11 cellular contexts compared by ENCODE assay signal in the genomic region with DNA sequence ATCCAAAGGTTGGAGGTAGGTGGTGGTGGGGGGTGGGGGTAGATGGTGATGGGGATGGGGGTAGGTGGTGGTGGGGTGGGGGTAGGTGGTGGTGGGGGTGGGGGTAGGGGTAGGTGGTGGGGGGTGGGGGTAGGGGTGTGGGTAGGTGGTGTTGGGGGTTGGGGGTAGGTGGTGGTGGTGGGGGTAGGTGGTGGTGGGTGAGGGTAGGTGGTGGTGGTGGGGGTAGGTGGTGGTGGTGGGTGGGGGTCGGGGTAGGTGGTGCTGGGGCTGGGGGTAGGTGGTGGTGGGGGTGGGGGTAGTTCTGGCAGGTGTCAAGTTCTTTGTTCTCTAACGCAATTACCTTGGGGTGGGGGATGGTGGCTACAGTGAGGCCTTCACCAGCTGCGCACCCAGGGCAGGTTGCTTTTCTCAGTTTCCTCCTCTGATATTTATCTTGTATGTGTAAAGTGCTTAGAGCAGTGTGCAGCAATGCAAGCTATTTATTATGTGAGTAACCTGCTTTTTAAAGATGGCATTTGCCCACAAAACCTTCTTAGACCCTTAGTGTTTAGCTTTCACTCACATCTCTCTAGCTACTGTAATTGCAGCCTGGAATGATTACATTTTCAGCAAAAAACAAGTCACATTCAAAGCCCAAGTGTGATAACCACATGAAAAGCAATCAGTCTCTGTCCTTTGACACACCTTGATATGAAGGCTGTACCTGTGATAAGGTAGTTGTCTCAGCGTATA. TPM values are rescaled to one million over a fixed set of nuclear protein-coding genes. Genes with fewer than 3 reads are reported as not detected.
DNase-seq lines count a peak whose midpoint lies in the region; ATAC-seq and TF ChIP-seq lines count a peak whose summit lies in the region.
"Had no signal": no experiment of that assay in that cellular context is flagged by ENCODE, and none has a peak within 500 bp of the region (broad histone marks: within the 10 kb centered on the region; RNA-seq: fewer than 3 reads in every experiment).

No MANE protein-coding gene starts in this region.

- no peaks in the 10 kb centered on the region for H3K9me3 ChIP-seq in SK-N-SH
- no peaks in the 10 kb centered on the region for H3K9me3 ChIP-seq in naive thymus-derived CD4-positive, alpha-beta T cell (ENCODE audit: control insufficient read depth in 2 of 3, low read length in 3 of 3)
- H3K9me3 ChIP-seq: left ventricle myocardium inferior had no signal

- CTCF ChIA-PET in SK-N-SH (lab: Yijun Ruan, JAX): interaction anchor here (1.3 kb wide), 1 partner anchor 184 kb away, joined by 3 read pairs; no protein-coding TSS in a partner anchor
- CTCF ChIA-PET in activated CD4-positive, alpha-beta memory T cell treated with anti-CD3 and anti-CD28 coated beads, Interleukin-2, amount 10 ng/mL, durations not matched to agents 7 days and 5 days (lab: Charles Lee): interaction anchor here (0.7 kb wide), 1 partner anchor 185 kb away, joined by 3 read pairs; no protein-coding TSS in a partner anchor
- CTCF ChIA-PET in naive thymus-derived CD4-positive, alpha-beta T cell (lab: Charles Lee): interaction anchor here (0.6 to 1.7 kb wide), 4 partner anchors 13 to 58 kb away, joined by 3 to 6 read pairs (median 4); no protein-coding TSS in a partner anchor
- CTCF ChIA-PET in WTC11 (lab: Charles Lee): interaction anchor here (0.6 to 1.7 kb wide), 10 partner anchors 8 to 1158 kb away, joined by 3 to 7 read pairs (median 3); a partner anchor contains a TSS

- H3K4me1 ChIP-seq in SK-N-SH (ENCODE audit: control insufficient read depth in 1 of 2, insufficient read depth in 2 of 2, low read depth in 1 of 2, low read length in 1 of 2) (peaks cover 0 to 34% of the 10 kb centered on the region in 2 experiments; a peak in 2 of 4 replicates), KMS-11 (ENCODE audit: low read depth, poor library complexity, severe bottlenecking) (peaks cover 12% of the 10 kb centered on the region)
- H3K4me1 ChIP-seq in naive thymus-derived CD4-positive, alpha-beta T cell (ENCODE audit: control insufficient read depth in 2 of 2, insufficient read depth in 2 of 2, low read length in 2 of 2): peaks cover 61 to 71% of the 10 kb centered on the region in 2 donors
- H3K4me1 ChIP-seq: left ventricle myocardium inferior had no signal

- H3K9me3 Mint-ChIP-seq in activated CD4-positive, alpha-beta memory T cell treated with anti-CD3 and anti-CD28 coated beads, Interleukin-2, amount 10 ng/mL, durations not matched to agents 7 days and 5 days: no peaks in the 10 kb centered on the region
- H3K9me3 Mint-ChIP-seq in naive thymus-derived CD4-positive, alpha-beta T cell: peaks cover 0 to 4% (median 0%) of the 10 kb centered on the region in 11 donors
- H3K9me3 Mint-ChIP-seq in WTC11: peaks cover 7% of the 10 kb centered on the region
- H3K9me3 Mint-ChIP-seq: H9 had no signal

- peaks cover 32% of the 10 kb centered on the region for H3K4me1 Mint-ChIP-seq in activated CD4-positive, alpha-beta memory T cell treated with anti-CD3 and anti-CD28 coated beads, Interleukin-2, amount 10 ng/mL, durations not matched to agents 7 days and 5 days
- H3K4me1 Mint-ChIP-seq in naive thymus-derived CD4-positive, alpha-beta T cell: peaks cover 26 to 97% (median 87%) of the 10 kb centered on the region in 7 donors
- H3K4me1 Mint-ChIP-seq in WTC11: peaks cover 47% of the 10 kb centered on the region

- intact Hi-C loops in naive thymus-derived CD4-positive, alpha-beta T cell (cut with micrococcal nuclease): loop anchor here in 1 of 2 donors (1.0 kb wide), 1 partner anchor 8 kb away; no protein-coding TSS in a partner anchor

- H3K36me3 Mint-ChIP-seq in activated CD4-positive, alpha-beta memory T cell treated with anti-CD3 and anti-CD28 coated beads, Interleukin-2, amount 10 ng/mL, durations not matched to agents 7 days and 5 days (ENCODE audit: low read depth): no peaks in the 10 kb centered on the region
- H3K36me3 Mint-ChIP-seq in naive thymus-derived CD4-positive, alpha-beta T cell: peaks cover 0 to 5% (median 0%) of the 10 kb centered on the region in 5 donors
- H3K36me3 Mint-ChIP-seq in WTC11: 0 out of 2 replicates have a peak, but pooled peaks cover 2% of the 10 kb centered on the region

- H2AFZ ChIP-seq in SK-N-SH (ENCODE audit: low read depth) (no peak overlapping the region), KMS-11 (ENCODE audit: low read depth) (no peak overlapping the region)

- TF ChIP-seq RAD21 in SK-N-SH (IDR thresholded peaks at IDR 0.05; ENCODE audit: low read length): no peak

- TF ChIP-seq CTCF in SK-N-SH (IDR thresholded peaks at IDR 0.05): no peak
- TF ChIP-seq CTCF in KMS-11 (conservative IDR thresholded peaks at IDR 0.05; ENCODE audit: low read depth, low read length): no peak
- no peak for TF ChIP-seq CTCF in WTC11 (IDR thresholded peaks at IDR 0.05)

- H3K27ac ChIP-seq in SK-N-SH (ENCODE audit: low read depth in 2 of 2, low read length in 1 of 2) (peak overlapping the region in 1 of 2 experiments; percentile 24; a peak in 2 of 4 replicates), KMS-11 (peak overlapping the region; percentile 51; the same call in 1 of the 2 replicates)
- H3K27ac ChIP-seq in naive thymus-derived CD4-positive, alpha-beta T cell (ENCODE audit: low read depth, low read length): peak overlapping the region; percentile 16
- H3K27ac ChIP-seq: left ventricle myocardium inferior had no signal

- H3K4me2 ChIP-seq in SK-N-SH: no peak overlapping the region
- H3K4me2 ChIP-seq in KMS-11: peak overlapping the region; percentile 40

- WGBS in SK-N-SH (ENCODE audit: low lambda C conversion rate): 76% methylated on average over 4 of the region's 4 CpGs

- H3K4me3 ChIP-seq in SK-N-SH (ENCODE audit: low read depth in 2 of 2, low read length in 1 of 2): no peak overlapping the region
- no peak overlapping the region for H3K4me3 ChIP-seq in KMS-11 (IDR thresholded peaks at IDR 0.05; ENCODE audit: insufficient read depth, low read depth, low read length)
- no peak overlapping the region for H3K4me3 ChIP-seq in naive thymus-derived CD4-positive, alpha-beta T cell (ENCODE audit: low read length)
- H3K4me3 ChIP-seq: left ventricle myocardium inferior had no signal

- H3K9ac ChIP-seq in SK-N-SH (no peak overlapping the region), KMS-11 (no peak overlapping the region)

- no peaks in the 10 kb centered on the region for H3F3A ChIP-seq in SK-N-SH (replicated peaks; ENCODE audit: insufficient read depth)

- H3K36me3 ChIP-seq in SK-N-SH (replicated peaks in 1 of 2; ENCODE audit: control insufficient read depth in 1 of 2, insufficient read depth in 2 of 2, low read length in 1 of 2) (no peaks in the 10 kb centered on the region), KMS-11 (ENCODE audit: insufficient read depth) (no peaks in the 10 kb centered on the region)
- H3K36me3 ChIP-seq in naive thymus-derived CD4-positive, alpha-beta T cell (ENCODE audit: control insufficient read depth in 2 of 3, insufficient read depth in 3 of 3, low read length in 3 of 3): no peaks in the 10 kb centered on the region
- H3K36me3 ChIP-seq: left ventricle myocardium inferior had no signal

- DNase-seq in SK-N-SH (peak; percentile 39), WTC11 (ENCODE audit: low spot score) (no peak), NCI-H2107 (lab: John Stamatoyannopoulos, UW) (no peak)
- peak; percentile 47 for DNase-seq in activated CD4-positive, alpha-beta memory T cell treated with anti-CD3 and anti-CD28 coated beads, Interleukin-2, amount 10 ng/mL, durations not matched to agents 7 days and 5 days
- DNase-seq in naive thymus-derived CD4-positive, alpha-beta T cell: peak in 6 of 9 donors; percentile 39 to 55 (median 48)
- DNase-seq: H9, left ventricle myocardium inferior, NCI-H1105 treated with DMSO at 0.1 percent for 48 hours had no signal

- no peaks in the 10 kb centered on the region for H3K9me2 ChIP-seq in SK-N-SH

- no peak overlapping the region for H3K4me3 Mint-ChIP-seq in activated CD4-positive, alpha-beta memory T cell treated with anti-CD3 and anti-CD28 coated beads, Interleukin-2, amount 10 ng/mL, durations not matched to agents 7 days and 5 days
- H3K4me3 Mint-ChIP-seq in naive thymus-derived CD4-positive, alpha-beta T cell: peak overlapping the region in 9 of 10 donors; percentile 13 to 70 (median 50)
- no peak overlapping the region for H3K4me3 Mint-ChIP-seq in WTC11
- H3K4me3 Mint-ChIP-seq: H9 had no signal

- no peaks in the 10 kb centered on the region for H3K27me3 Mint-ChIP-seq in activated CD4-positive, alpha-beta memory T cell treated with anti-CD3 and anti-CD28 coated beads, Interleukin-2, amount 10 ng/mL, durations not matched to agents 7 days and 5 days
- H3K27me3 Mint-ChIP-seq in naive thymus-derived CD4-positive, alpha-beta T cell: no peaks in the 10 kb centered on the region
- H3K27me3 Mint-ChIP-seq in WTC11 (ENCODE audit: low read depth): peaks cover 33% of the 10 kb centered on the region

- no peak for ATAC-seq in SK-N-SH treated with all-trans-retinoic acid at 6 μM for 48 hours
- peak; percentile 50 for ATAC-seq in naive thymus-derived CD4-positive, alpha-beta T cell
- no peak for ATAC-seq in GM18520 (IDR thresholded peaks at IDR 0.05; ENCODE audit: unreplicated experiment)
- ATAC-seq in WTC11: no peak

- H3K27me3 ChIP-seq in SK-N-SH (ENCODE audit: insufficient read depth) (no peaks in the 10 kb centered on the region), KMS-11 (ENCODE audit: insufficient read depth, low read depth) (no peaks in the 10 kb centered on the region)
- no peaks in the 10 kb centered on the region for H3K27me3 ChIP-seq in naive thymus-derived CD4-positive, alpha-beta T cell (ENCODE audit: control insufficient read depth in 2 of 2, insufficient read depth in 2 of 2, low read length in 2 of 2)

- TF ChIP-seq EP300 in SK-N-SH (IDR thresholded peaks at IDR 0.05; ENCODE audit: borderline replicate concordance in 1 of 2, low read depth in 1 of 2, low read length in 1 of 2): no peak

- POLR2A ChIA-PET in SK-N-SH (lab: Yijun Ruan, JAX) (interaction anchor here (0.5 to 1.1 kb wide), 3 partner anchors 9 to 31 kb away, joined by 3 to 4 read pairs (median 4); no protein-coding TSS in a partner anchor), WTC11 (lab: Charles Lee) (no interaction called here)
- POLR2A ChIA-PET in activated CD4-positive, alpha-beta memory T cell treated with anti-CD3 and anti-CD28 coated beads, Interleukin-2, amount 10 ng/mL, durations not matched to agents 7 days and 5 days (lab: Charles Lee): interaction anchor here (1.0 to 10.5 kb wide), 4 partner anchors 8 to 190 kb away, joined by 3 to 225 read pairs (median 6); a partner anchor contains a TSS
- POLR2A ChIA-PET in naive thymus-derived CD4-positive, alpha-beta T cell (lab: Charles Lee): interaction anchor here (0.7 to 16.9 kb wide), 5 partner anchors 6 to 77 kb away, joined by 3 to 376 read pairs (median 4); a partner anchor contains a TSS

- H3K27ac Mint-ChIP-seq in activated CD4-positive, alpha-beta memory T cell treated with anti-CD3 and anti-CD28 coated beads, Interleukin-2, amount 10 ng/mL, durations not matched to agents 7 days and 5 days: peak overlapping the region; percentile 30
- peak overlapping the region; percentile 53 to 97 (median 82) for H3K27ac Mint-ChIP-seq in naive thymus-derived CD4-positive, alpha-beta T cell
- no peak overlapping the region for H3K27ac Mint-ChIP-seq in WTC11
- H3K27ac Mint-ChIP-seq: H9 had no signal

- H3K79me2 ChIP-seq in SK-N-SH (ENCODE audit: insufficient read depth) (no peaks in the 10 kb centered on the region), KMS-11 (ENCODE audit: insufficient read depth, low read depth) (no peaks in the 10 kb centered on the region)

- H4K20me1 ChIP-seq in SK-N-SH (ENCODE audit: insufficient read depth) (no peaks in the 10 kb centered on the region), KMS-11 (ENCODE audit: insufficient read depth) (no peaks in the 10 kb centered on the region)

RNA-seq across cellular contexts. Expression of a gene that starts 8.2 kb away (rescaled TPM):
- polyA plus RNA-seq in SK-N-SH (2012; rRNA removed): 49.1 and 63.2 TPM in 2 replicates
- polyA plus RNA-seq in SK-N-SH (2012; cell fraction: cytosol; rRNA removed): 50.1 and 62.9 TPM in 2 replicates
- polyA plus RNA-seq in SK-N-SH (2012; cell fraction: nucleus; rRNA removed): 17.7 and 37.0 TPM in 2 replicates
- 10 to 100 TPM; 52.2 to 55.0 TPM for total RNA-seq in activated CD4-positive, alpha-beta memory T cell treated with anti-CD3 and anti-CD28 coated beads, Interleukin-2, amount 10 ng/mL, durations not matched to agents 7 days and 5 days
- total RNA-seq in naive thymus-derived CD4-positive, alpha-beta T cell: 10 to 100 TPM; 13.8 to 55.1 (median 18.0) TPM
- polyA plus RNA-seq in naive thymus-derived CD4-positive, alpha-beta T cell: 10 to 100 TPM; 94.0 to 95.5 TPM
- 19.1 to 21.6 TPM (median 19.9 TPM) in 3 replicates for total RNA-seq in WTC11 (2021)

Comparison
In these comparisons a context has a peak if more than half of its experiments do, and no peak if none do; other contexts are left out.
1. DNase-seq: peak in SK-N-SH (single experiment), activated CD4-positive, alpha-beta memory T cell treated with anti-CD3 and anti-CD28 coated beads, Interleukin-2, amount 10 ng/mL, durations not matched to agents 7 days and 5 days (single experiment) and naive thymus-derived CD4-positive, alpha-beta T cell (6 of 9); none in WTC11 (single experiment) and NCI-H2107 (single experiment).
2. H3K4me3 Mint-ChIP-seq: peak in naive thymus-derived CD4-positive, alpha-beta T cell (9 of 10); none in activated CD4-positive, alpha-beta memory T cell treated with anti-CD3 and anti-CD28 coated beads, Interleukin-2, amount 10 ng/mL, durations not matched to agents 7 days and 5 days (single experiment) and WTC11 (single experiment).